Comparison of ENCODE assay signal across 23 cellular contexts in genomic region chr1:234427950-234428646, GRCh38.
"Had no signal": no experiment of that assay in that cellular context is flagged by ENCODE, and none has a peak within 500 bp of the region (broad histone marks: within the 10 kb centered on the region; RNA-seq: fewer than 3 reads in every experiment).

No MANE protein-coding gene starts in this region.

- H3K4me3 Mint-ChIP-seq: dendritic cell treated with granulocyte-macrophage colony-stimulating factor and Interleukin-4, amounts not matched to agents 40 ng/mL and 50 ng/mL, for 4 days; naive B cell; nephron; stimulated activated naive B cell treated with anti-CD40 and anti-IgM and Interleukin-4, amounts not matched to agents 10 μg/mL and 1 μg/mL and 100 μg/mL, for 72 hours; stimulated activated naive CD8-positive, alpha-beta T cell treated with anti-CD3 and anti-CD28 coated beads, Interleukin-15, amount 100 ng/mL, for 72 hours had no signal

- ATAC-seq: gastrocnemius medialis; lower lobe of right lung; stimulated activated naive B cell treated with anti-CD40 and anti-IgM and Interleukin-4, amounts not matched to agents 10 μg/mL and 1 μg/mL and 100 μg/mL, for 72 hours; stimulated activated naive CD8-positive, alpha-beta T cell treated with anti-CD3 and anti-CD28 coated beads, Interleukin-15, amount 100 ng/mL, for 72 hours; upper lobe of right lung had no signal

- H3K27ac Mint-ChIP-seq: dendritic cell treated with granulocyte-macrophage colony-stimulating factor and Interleukin-4, amounts not matched to agents 40 ng/mL and 50 ng/mL, for 4 days; nephron; stimulated activated naive B cell treated with anti-CD40 and anti-IgM and Interleukin-4, amounts not matched to agents 10 μg/mL and 1 μg/mL and 100 μg/mL, for 72 hours had no signal

- H3K27me3 Mint-ChIP-seq: dendritic cell treated with granulocyte-macrophage colony-stimulating factor and Interleukin-4, amounts not matched to agents 40 ng/mL and 50 ng/mL, for 4 days; naive B cell; stimulated activated naive B cell treated with anti-CD40 and anti-IgM and Interleukin-4, amounts not matched to agents 10 μg/mL and 1 μg/mL and 100 μg/mL, for 72 hours; stimulated activated naive CD8-positive, alpha-beta T cell treated with anti-CD3 and anti-CD28 coated beads, Interleukin-15, amount 100 ng/mL, for 72 hours had no signal

- DNase-seq: gastrocnemius medialis; glutamatergic neuron; islet precursor cell; left ventricle myocardium inferior; lower lobe of right lung; mesenchymal stem cell; naive B cell; posterior cingulate gyrus; sigmoid colon; stimulated activated CD4-positive, alpha-beta T cell treated with anti-CD3 and anti-CD28 coated beads, Interleukin-2, amount 100 ng/mL, for 24 hours; stimulated activated CD4-positive, alpha-beta T cell treated with anti-CD3 and anti-CD28 coated beads, Interleukin-4, amount 100 ng/mL, for 4 hours; stimulated activated naive B cell treated with anti-CD40 and anti-IgM and Interleukin-4, amounts not matched to agents 10 μg/mL and 1 μg/mL and 100 μg/mL, for 72 hours; stimulated activated naive CD8-positive, alpha-beta T cell treated with anti-CD3 and anti-CD28 coated beads, Interleukin-15, amount 100 ng/mL, for 72 hours; testis; upper lobe of right lung had no signal

- H3K4me1 ChIP-seq: esophagus muscularis mucosa, gastrocnemius medialis, left ventricle myocardium inferior, lower lobe of right lung, right atrium auricular region, sigmoid colon, testis, tibial nerve, upper lobe of right lung, vagina had no signal

- H3K4me3 ChIP-seq: esophagus muscularis mucosa, gastrocnemius medialis, left ventricle myocardium inferior, lower lobe of right lung, right atrium auricular region, sigmoid colon, skin epidermis, testis, tibial nerve, upper lobe of right lung, vagina had no signal

- H3K4me1 Mint-ChIP-seq: naive B cell; nephron; stimulated activated naive B cell treated with anti-CD40 and anti-IgM and Interleukin-4, amounts not matched to agents 10 μg/mL and 1 μg/mL and 100 μg/mL, for 72 hours; stimulated activated naive CD8-positive, alpha-beta T cell treated with anti-CD3 and anti-CD28 coated beads, Interleukin-15, amount 100 ng/mL, for 72 hours had no signal

- H3K9me3 Mint-ChIP-seq: dendritic cell treated with granulocyte-macrophage colony-stimulating factor and Interleukin-4, amounts not matched to agents 40 ng/mL and 50 ng/mL, for 4 days; naive B cell; nephron; stimulated activated naive B cell treated with anti-CD40 and anti-IgM and Interleukin-4, amounts not matched to agents 10 μg/mL and 1 μg/mL and 100 μg/mL, for 72 hours; stimulated activated naive CD8-positive, alpha-beta T cell treated with anti-CD3 and anti-CD28 coated beads, Interleukin-15, amount 100 ng/mL, for 72 hours had no signal

- H3K27ac ChIP-seq: epithelial cell of prostate, esophagus muscularis mucosa, gastrocnemius medialis, left ventricle myocardium inferior, lower lobe of right lung, right atrium auricular region, sigmoid colon, skin epidermis, testis, tibial nerve, upper lobe of right lung, vagina had no signal

- H3K27me3 ChIP-seq: esophagus muscularis mucosa, gastrocnemius medialis, right atrium auricular region, sigmoid colon, testis, tibial nerve, upper lobe of right lung, vagina had no signal
